8 cellular contexts compared by ENCODE assay signal in genomic region chr12:104381721-104382480, GRCh38.
A peak's percentile ranks its signal among the peaks of the same experiment; 100 is the strongest.
DNase-seq lines count a peak whose midpoint lies in the region; ATAC-seq and TF ChIP-seq lines count a peak whose summit lies in the region.

No MANE protein-coding gene starts in this region.

- H3K4me3 ChIP-seq in AG10803 (ENCODE audit: low read length) = peak overlapping the region; percentile 26; the same call in 1 of the 2 replicates
- no peak overlapping the region for H3K4me3 ChIP-seq in NB4 (ENCODE audit: low read depth, low read length)
- no peak overlapping the region for H3K4me3 ChIP-seq in SK-N-MC
- no peak overlapping the region for H3K4me3 ChIP-seq in upper lobe of right lung

- H3K27ac ChIP-seq in SK-N-MC (no peak overlapping the region), upper lobe of right lung (no peak overlapping the region)

- H3K4me3 Mint-ChIP-seq in activated naive CD4-positive, alpha-beta T cell treated with anti-CD3 and anti-CD28 coated beads, Interleukin-2, amount 50 U/mL, for 24 hours = no peak overlapping the region

- TF ChIP-seq CTCF in AG10803 (conservative IDR thresholded peaks at IDR 0.05; ENCODE audit: low read length) (peak; percentile 95), NB4 (IDR thresholded peaks at IDR 0.05; ENCODE audit: low read depth, low read length) (peak; percentile 99), upper lobe of right lung (IDR thresholded peaks at IDR 0.05) (peak; percentile 95)

- H3K36me3 ChIP-seq in SK-N-MC (ENCODE audit: insufficient read depth, low read length) (no peaks in the 10 kb centered on the region), upper lobe of right lung (no peaks in the 10 kb centered on the region)

- DNase-seq in AG10803 (ENCODE audit: low read depth) (peak; percentile 71), GM19240 (ENCODE audit: insufficient read length, low spot score) (peak; percentile 69), NB4 (ENCODE audit: low read depth) (peak; percentile 90), SK-N-MC (ENCODE audit: low read depth, low spot score) (peak; percentile 50), Right ventricle myocardium superior (peak; percentile 85), posterior vena cava (ENCODE audit: low spot score) (peak; percentile 93), upper lobe of right lung (peak; percentile 81)

- no peaks in the 10 kb centered on the region for H3K36me3 Mint-ChIP-seq in activated naive CD4-positive, alpha-beta T cell treated with anti-CD3 and anti-CD28 coated beads, Interleukin-2, amount 50 U/mL, for 24 hours

- no peak overlapping the region for H3K9ac ChIP-seq in SK-N-MC (ENCODE audit: insufficient read length)

- peaks cover 3% of the 10 kb centered on the region for H3K27me3 Mint-ChIP-seq in activated naive CD4-positive, alpha-beta T cell treated with anti-CD3 and anti-CD28 coated beads, Interleukin-2, amount 50 U/mL, for 24 hours

- H3K27ac Mint-ChIP-seq in activated naive CD4-positive, alpha-beta T cell treated with anti-CD3 and anti-CD28 coated beads, Interleukin-2, amount 50 U/mL, for 24 hours = peak overlapping the region; percentile 23

- no peaks in the 10 kb centered on the region for H3K9me3 Mint-ChIP-seq in activated naive CD4-positive, alpha-beta T cell treated with anti-CD3 and anti-CD28 coated beads, Interleukin-2, amount 50 U/mL, for 24 hours

- H3K9me3 ChIP-seq in SK-N-MC (ENCODE audit: low read depth, low read length) (no peaks in the 10 kb centered on the region), upper lobe of right lung (no peaks in the 10 kb centered on the region)

- H3K27me3 ChIP-seq in upper lobe of right lung = no peaks in the 10 kb centered on the region

- intact Hi-C loops in Right ventricle myocardium superior (cut with DNase I) = loop anchor here (2.0 to 10.0 kb wide), 3 partner anchors 75 to 495 kb away; partner anchors contain the start of gene CHST11
- intact Hi-C loops in posterior vena cava (cut with DNase I) = loop anchor here in 1 of 2 donors (5.0 kb wide), 1 partner anchor 490 kb away; no protein-coding TSS in a partner anchor
- intact Hi-C loops in upper lobe of right lung (cut with DNase I) = loop anchor here (10.0 kb wide), 1 partner anchor 673 kb away; no protein-coding TSS in a partner anchor

- peaks cover 6% of the 10 kb centered on the region for H3K4me1 Mint-ChIP-seq in activated naive CD4-positive, alpha-beta T cell treated with anti-CD3 and anti-CD28 coated beads, Interleukin-2, amount 50 U/mL, for 24 hours

- TF ChIP-seq POLR2A in NB4 (IDR thresholded peaks at IDR 0.05; ENCODE audit: extremely low read depth, insufficient read length) = no peak

- H3K4me1 ChIP-seq in upper lobe of right lung = peaks cover 8% of the 10 kb centered on the region

- peak; percentile 94 for ATAC-seq in Right ventricle myocardium superior (ENCODE audit: poor library complexity)
- peak; percentile 96 for ATAC-seq in upper lobe of right lung
